ENCODE assay signal across 13 cellular contexts in the genomic region with DNA sequence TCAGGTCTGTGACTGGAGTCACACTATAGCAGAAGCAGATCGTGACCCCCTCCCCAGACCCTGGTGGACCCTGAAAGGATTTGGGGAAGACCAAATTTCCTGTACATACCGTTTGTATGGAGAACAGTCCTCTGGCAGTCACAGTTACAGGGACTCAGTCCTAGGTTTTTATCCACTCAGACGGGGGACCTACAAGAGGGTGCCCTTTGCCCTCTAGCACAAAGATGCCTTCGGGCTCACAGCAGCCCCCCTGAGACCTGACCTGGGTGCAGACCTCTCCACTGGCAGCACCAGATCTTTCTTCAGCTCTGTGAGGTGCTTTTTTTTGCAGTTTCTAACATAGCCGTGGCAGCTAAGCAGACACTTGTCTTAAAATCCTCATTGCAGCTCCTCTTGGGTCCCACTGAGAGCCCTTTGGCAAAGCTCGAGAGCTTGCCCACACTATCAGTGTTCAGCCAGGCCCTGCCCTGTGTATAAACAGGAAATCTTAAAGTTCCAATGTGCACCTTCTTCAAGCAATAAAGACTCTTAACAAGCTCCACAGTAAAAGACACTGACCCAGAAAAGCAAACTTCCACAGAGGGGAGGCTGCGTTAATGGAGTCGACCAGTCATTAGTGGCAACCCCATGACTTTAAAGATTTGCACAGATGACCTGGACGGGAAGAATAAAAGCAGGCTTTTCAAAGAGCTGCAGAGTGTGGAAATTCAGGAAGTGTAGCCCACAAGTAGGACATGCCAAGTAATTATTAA.
DNase-seq lines count a peak whose midpoint lies in the region; ATAC-seq, FAIRE-seq and TF ChIP-seq lines count a peak whose summit lies in the region.
"Had no signal": no experiment of that assay in that cellular context is flagged by ENCODE, and none has a peak within 500 bp of the region (broad histone marks: within the 10 kb centered on the region; RNA-seq: fewer than 3 reads in every experiment).

No MANE protein-coding gene starts in this region.

- POLR2A ChIA-PET in SK-N-SH (lab: Yijun Ruan, JAX) (no interaction called here), GM12878 (lab: Charles Lee) (interaction anchor here (1.0 to 1.2 kb wide), 3 partner anchors 52 to 78 kb away, joined by 3 read pairs; no protein-coding TSS in a partner anchor)

- RAD21 ChIA-PET in GM12878 (lab: Charles Lee; ENCODE audit: unreplicated experiment) = interaction anchor here (1.0 to 3.2 kb wide), 3 partner anchors 37 to 247 kb away, joined by 3 to 28 read pairs (median 6); no protein-coding TSS in a partner anchor

- SMC1A ChIA-PET in GM12878 (lab: Charles Lee; ENCODE audit: uncharacterized antibody, unreplicated experiment) = interaction anchor here (0.7 to 2.6 kb wide), 8 partner anchors 13 to 527 kb away, joined by 3 to 8 read pairs (median 4); no protein-coding TSS in a partner anchor

- 0 out of 4 replicates have a peak, but pooled peaks cover 0 to 5% of the 10 kb centered on the region in 2 experiments for H3K4me1 ChIP-seq in SK-N-SH (ENCODE audit: control insufficient read depth in 1 of 2, insufficient read depth in 2 of 2, low read depth in 1 of 2, low read length in 1 of 2)
- H3K4me1 ChIP-seq in GM12878 (ENCODE audit: control insufficient read depth, insufficient read depth, low read length) = peaks cover 13% of the 10 kb centered on the region

- WGBS in SK-N-SH (ENCODE audit: low lambda C conversion rate) = 77% methylated on average over 9 of the region's 9 CpGs
- 71% methylated on average over 9 of the region's 9 CpGs for WGBS in GM12878 (ENCODE audit: insufficient coverage, insufficient replicate concordance, low lambda C conversion rate, missing lambda C conversion rate)

- H3K9me3 Mint-ChIP-seq in mesothelial cell of epicardium (no peaks in the 10 kb centered on the region), type B pancreatic cell (no peaks in the 10 kb centered on the region)
- H3K9me3 Mint-ChIP-seq: naive thymus-derived CD4-positive, alpha-beta T cell; stimulated activated naive CD8-positive, alpha-beta T cell treated with anti-CD3 and anti-CD28 coated beads, Interleukin-15, amount 100 ng/mL, for 72 hours had no signal

- no peak overlapping the region for H3K9ac ChIP-seq in SK-N-SH
- no peak overlapping the region for H3K9ac ChIP-seq in GM12878 (ENCODE audit: control insufficient read depth, insufficient read depth, low read length)

- intact Hi-C loops in GM12878 (cut with micrococcal nuclease; ENCODE audit: unreplicated experiment) = no loop called here

- no peak overlapping the region for H3K4me3 ChIP-seq in SK-N-SH (ENCODE audit: low read depth in 2 of 2, low read length in 1 of 2)
- H3K4me3 ChIP-seq in GM12878 = no peak overlapping the region
- H3K4me3 ChIP-seq: gastrocnemius medialis, PC-9 had no signal

- H3K27me3 ChIP-seq in SK-N-SH (ENCODE audit: insufficient read depth) (no peaks in the 10 kb centered on the region), GM12878 (replicated peaks in 1 of 2; ENCODE audit: control insufficient read depth in 2 of 2, insufficient read depth in 2 of 2, low read length in 1 of 2) (no peaks in the 10 kb centered on the region)
- H3K27me3 ChIP-seq: gastrocnemius medialis had no signal

- H2AFZ ChIP-seq in SK-N-SH (ENCODE audit: low read depth) (peak overlapping the region; percentile 33; the same call in 1 of the 2 replicates), GM12878 (ENCODE audit: control insufficient read depth, low read depth, low read length) (no peak overlapping the region)
- H2AFZ ChIP-seq: PC-9 had no signal

- H3K27me3 Mint-ChIP-seq in mesothelial cell of epicardium (ENCODE audit: low read depth) = no peaks in the 10 kb centered on the region
- no peaks in the 10 kb centered on the region for H3K27me3 Mint-ChIP-seq in type B pancreatic cell

- H3K4me1 Mint-ChIP-seq in mesothelial cell of epicardium (peaks cover 6% of the 10 kb centered on the region), type B pancreatic cell (ENCODE audit: unreplicated experiment) (peaks cover 13% of the 10 kb centered on the region)
- H3K4me1 Mint-ChIP-seq: naive thymus-derived CD4-positive, alpha-beta T cell; stimulated activated naive CD8-positive, alpha-beta T cell treated with anti-CD3 and anti-CD28 coated beads, Interleukin-15, amount 100 ng/mL, for 72 hours had no signal

- CTCF ChIA-PET in SK-N-SH (lab: Yijun Ruan, JAX) (interaction anchor here (0.9 to 1.1 kb wide), 2 partner anchors 19 to 187 kb away, joined by 3 read pairs; no protein-coding TSS in a partner anchor), GM12878 (lab: Yijun Ruan, JAX) (interaction anchor here (0.5 to 1.3 kb wide), 3 partner anchors 27 to 490 kb away, joined by 3 read pairs; no protein-coding TSS in a partner anchor)

- no peak for ATAC-seq in SK-N-SH treated with all-trans-retinoic acid at 6 μM for 48 hours
- peak; percentile 15; the same call in 2 of the 3 replicates for ATAC-seq in GM12878
- ATAC-seq: gastrocnemius medialis; naive thymus-derived CD4-positive, alpha-beta T cell; stimulated activated naive CD8-positive, alpha-beta T cell treated with anti-CD3 and anti-CD28 coated beads, Interleukin-15, amount 100 ng/mL, for 72 hours had no signal

- TF ChIP-seq POLR2A in GM12878 (IDR thresholded peaks at IDR 0.05; ENCODE audit: low read depth, low read length) = no peak

- no peaks in the 10 kb centered on the region for H3K9me2 ChIP-seq in SK-N-SH

- H3K27ac ChIP-seq in SK-N-SH (ENCODE audit: low read depth in 2 of 2, low read length in 1 of 2) = no peak overlapping the region
- no peak overlapping the region for H3K27ac ChIP-seq in GM12878 (ENCODE audit: control insufficient read depth, insufficient read depth)
- H3K27ac ChIP-seq: gastrocnemius medialis, PC-9 had no signal

- no peak overlapping the region for H3K4me3 Mint-ChIP-seq in mesothelial cell of epicardium
- no peak overlapping the region for H3K4me3 Mint-ChIP-seq in type B pancreatic cell
- H3K4me3 Mint-ChIP-seq: naive thymus-derived CD4-positive, alpha-beta T cell; stimulated activated naive CD8-positive, alpha-beta T cell treated with anti-CD3 and anti-CD28 coated beads, Interleukin-15, amount 100 ng/mL, for 72 hours had no signal

- H3K79me2 ChIP-seq in SK-N-SH (ENCODE audit: insufficient read depth) (no peaks in the 10 kb centered on the region), GM12878 (ENCODE audit: control insufficient read depth, insufficient read depth, low read length) (no peaks in the 10 kb centered on the region)

- FAIRE-seq in GM12878 (lab: Jason Lieb, UNC) (no peak), GM19239 (lab: Jason Lieb, UNC) (no peak)

- H3K36me3 ChIP-seq in SK-N-SH (replicated peaks in 1 of 2; ENCODE audit: control insufficient read depth in 1 of 2, insufficient read depth in 2 of 2, low read length in 1 of 2) (no peaks in the 10 kb centered on the region), GM12878 (ENCODE audit: control insufficient read depth in 2 of 2, insufficient read depth in 2 of 2, low read length in 1 of 2) (no peaks in the 10 kb centered on the region)
- H3K36me3 ChIP-seq: gastrocnemius medialis had no signal

- no peak for TF ChIP-seq CTCF in SK-N-SH (IDR thresholded peaks at IDR 0.05)
- no peak for TF ChIP-seq CTCF in GM12878 (IDR thresholded peaks at IDR 0.05 in 2 of 3, conservative IDR thresholded peaks at IDR 0.05 in 1 of 3; ENCODE audit: control insufficient read depth in 2 of 3, extremely low read depth in 1 of 3, insufficient read depth in 1 of 3, low read depth in 3 of 3, low read length in 3 of 3)
- TF ChIP-seq CTCF in mesothelial cell of epicardium (IDR thresholded peaks at IDR 0.05; ENCODE audit: unreplicated experiment) = no peak
- TF ChIP-seq CTCF in type B pancreatic cell (conservative IDR thresholded peaks at IDR 0.05) = no peak

- H4K20me1 ChIP-seq in SK-N-SH (ENCODE audit: insufficient read depth) (no peaks in the 10 kb centered on the region), GM12878 (ENCODE audit: control insufficient read depth, insufficient read depth) (no peaks in the 10 kb centered on the region)

- TF ChIP-seq RAD21 in SK-N-SH (IDR thresholded peaks at IDR 0.05; ENCODE audit: low read length) (no peak), GM12878 (IDR thresholded peaks at IDR 0.05; ENCODE audit: insufficient read depth, low read depth, low read length) (no peak)

- H3K4me2 ChIP-seq in SK-N-SH (no peak overlapping the region), GM12878 (ENCODE audit: control insufficient read depth, insufficient read depth) (no peak overlapping the region)
- H3K4me2 ChIP-seq: PC-9 had no signal

- TF ChIP-seq EP300 in SK-N-SH (IDR thresholded peaks at IDR 0.05; ENCODE audit: borderline replicate concordance in 1 of 2, low read depth in 1 of 2, low read length in 1 of 2) = no peak
- TF ChIP-seq EP300 in GM12878 (IDR thresholded peaks at IDR 0.05; ENCODE audit: borderline replicate concordance in 1 of 2, control insufficient read depth in 1 of 2, low read depth in 2 of 2, low read length in 2 of 2) = no peak

- no peaks in the 10 kb centered on the region for H3K36me3 Mint-ChIP-seq in mesothelial cell of epicardium
- H3K36me3 Mint-ChIP-seq in type B pancreatic cell = no peaks in the 10 kb centered on the region
- H3K36me3 Mint-ChIP-seq: naive thymus-derived CD4-positive, alpha-beta T cell had no signal

- no peaks in the 10 kb centered on the region for H3F3A ChIP-seq in SK-N-SH (replicated peaks; ENCODE audit: insufficient read depth)

- H3K27ac Mint-ChIP-seq in mesothelial cell of epicardium (peak overlapping the region; percentile 3), type B pancreatic cell (peak overlapping the region; percentile 59)
- H3K27ac Mint-ChIP-seq: naive thymus-derived CD4-positive, alpha-beta T cell; stimulated activated naive CD8-positive, alpha-beta T cell treated with anti-CD3 and anti-CD28 coated beads, Interleukin-15, amount 100 ng/mL, for 72 hours had no signal

- in situ Hi-C loops in GM12878 (cut with MboI) = no loop called here

- BruUV-seq in GM12878 (replicated peaks; lab: Mats Ljungman, UMichigan) = no TSS peak

- H3K9me3 ChIP-seq in SK-N-SH (no peaks in the 10 kb centered on the region), GM12878 (replicated peaks; ENCODE audit: control insufficient read depth, insufficient read depth, low read length) (no peaks in the 10 kb centered on the region)
- H3K9me3 ChIP-seq: gastrocnemius medialis had no signal

- DNase-seq in SK-N-SH = no peak
- DNase-seq in GM12878 (ENCODE audit: low read depth, low spot score) = no peak
- DNase-seq in mesothelial cell of epicardium (ENCODE audit: low spot score in 2 of 2, unreplicated experiment in 2 of 2) = no peak
- DNase-seq in type B pancreatic cell (ENCODE audit: extremely low spot score, unreplicated experiment) = no peak
- no peak for DNase-seq in NAMALWA (ENCODE audit: low spot score)
- DNase-seq in GM19239 (ENCODE audit: insufficient read length, low spot score) = no peak
- no peak for DNase-seq in DMS79 (lab: John Stamatoyannopoulos, UW)
- DNase-seq: gastrocnemius medialis; naive thymus-derived CD4-positive, alpha-beta T cell; PC-9; stimulated activated naive CD8-positive, alpha-beta T cell treated with anti-CD3 and anti-CD28 coated beads, Interleukin-15, amount 100 ng/mL, for 72 hours; T-helper 2 cell had no signal

TF ChIP-seq in SK-N-SH, 30 proteins besides CTCF, POLR2A, EP300 and RAD21 (continues in another document):
- TF ChIP-seq NFIC (IDR thresholded peaks at IDR 0.05; ENCODE audit: borderline replicate concordance) = no peak

TF ChIP-seq in GM12878, 131 proteins besides CTCF, POLR2A, EP300 and RAD21 (continues in another document):
- TF ChIP-seq YBX1 (IDR thresholded peaks at IDR 0.05) (no peak), STAT1 (conservative IDR thresholded peaks at IDR 0.05) (no peak)
